8 cellular contexts compared by ENCODE assay signal in genomic region chr14:92122351-92122677, GRCh38. TPM values are rescaled to one million over a fixed set of nuclear protein-coding genes. Genes with fewer than 3 reads are reported as not detected.
A peak's percentile ranks its signal among the peaks of the same experiment; 100 is the strongest.
DNase-seq lines count a peak whose midpoint lies in the region; ATAC-seq and TF ChIP-seq lines count a peak whose summit lies in the region.

No MANE protein-coding gene starts in this region.

- peaks cover 32% of the 10 kb centered on the region for H3K79me2 ChIP-seq in fibroblast of lung (ENCODE audit: control insufficient read depth, insufficient read depth, low read length)

- peaks cover 12% of the 10 kb centered on the region for H3K36me3 Mint-ChIP-seq in activated naive CD4-positive, alpha-beta T cell treated with anti-CD3 and anti-CD28 coated beads, Interleukin-2, amount 50 U/mL, for 24 hours
- H3K36me3 Mint-ChIP-seq in T-helper 2 cell treated with Interferon-gamma antibody and Interleukin-4, amounts not matched to agents 5 μg/mL and 100 μg/mL, for 36 hours (ENCODE audit: low read depth): peaks cover 25% of the 10 kb centered on the region
- peaks cover under 1 to 43% (median 3%) of the 10 kb centered on the region in 3 donors for H3K36me3 Mint-ChIP-seq in naive thymus-derived CD8-positive, alpha-beta T cell

- peak overlapping the region; percentile 98 for H3K27ac ChIP-seq in fibroblast of lung (ENCODE audit: insufficient read depth, low read length)

- H3K9me3 ChIP-seq in fibroblast of lung (ENCODE audit: control insufficient read depth, insufficient read depth, low read depth, low read length): no peaks in the 10 kb centered on the region

- peak overlapping the region; percentile 77 to 99 (median 91) for H3K4me3 ChIP-seq in fibroblast of lung (replicated peaks in 1 of 4; ENCODE audit: control extremely low read depth in 1 of 4, insufficient read depth in 1 of 4, low read depth in 3 of 4, low read length in 4 of 4)

- peak overlapping the region; percentile 97 for H3K4me3 Mint-ChIP-seq in activated naive CD4-positive, alpha-beta T cell treated with anti-CD3 and anti-CD28 coated beads, Interleukin-2, amount 50 U/mL, for 24 hours
- H3K4me3 Mint-ChIP-seq in T-helper 2 cell treated with Interferon-gamma antibody and Interleukin-4, amounts not matched to agents 5 μg/mL and 100 μg/mL, for 36 hours: peak overlapping the region; percentile 90
- H3K4me3 Mint-ChIP-seq in naive thymus-derived CD8-positive, alpha-beta T cell: peak overlapping the region; percentile 88 to 100 (median 98)

- H3K9ac ChIP-seq in fibroblast of lung (ENCODE audit: insufficient read depth, low read length): peak overlapping the region; percentile 99

- peaks cover 58% of the 10 kb centered on the region for H3K4me1 Mint-ChIP-seq in activated naive CD4-positive, alpha-beta T cell treated with anti-CD3 and anti-CD28 coated beads, Interleukin-2, amount 50 U/mL, for 24 hours
- H3K4me1 Mint-ChIP-seq in T-helper 2 cell treated with Interferon-gamma antibody and Interleukin-4, amounts not matched to agents 5 μg/mL and 100 μg/mL, for 36 hours (ENCODE audit: low read depth): peaks cover 35% of the 10 kb centered on the region
- peaks cover 24 to 72% (median 52%) of the 10 kb centered on the region in 4 donors for H3K4me1 Mint-ChIP-seq in naive thymus-derived CD8-positive, alpha-beta T cell

- H3K4me2 ChIP-seq in fibroblast of lung (ENCODE audit: extremely low read depth, insufficient read depth, low read length): peak overlapping the region; percentile 96

- H3K9me3 Mint-ChIP-seq in activated naive CD4-positive, alpha-beta T cell treated with anti-CD3 and anti-CD28 coated beads, Interleukin-2, amount 50 U/mL, for 24 hours: no peaks in the 10 kb centered on the region
- no peaks in the 10 kb centered on the region for H3K9me3 Mint-ChIP-seq in T-helper 2 cell treated with Interferon-gamma antibody and Interleukin-4, amounts not matched to agents 5 μg/mL and 100 μg/mL, for 36 hours
- H3K9me3 Mint-ChIP-seq in naive thymus-derived CD8-positive, alpha-beta T cell: no peaks in the 10 kb centered on the region

- no peaks in the 10 kb centered on the region for H3K27me3 Mint-ChIP-seq in activated naive CD4-positive, alpha-beta T cell treated with anti-CD3 and anti-CD28 coated beads, Interleukin-2, amount 50 U/mL, for 24 hours
- H3K27me3 Mint-ChIP-seq in T-helper 2 cell treated with Interferon-gamma antibody and Interleukin-4, amounts not matched to agents 5 μg/mL and 100 μg/mL, for 36 hours (ENCODE audit: low read depth): no peaks in the 10 kb centered on the region
- no peaks in the 10 kb centered on the region for H3K27me3 Mint-ChIP-seq in naive thymus-derived CD8-positive, alpha-beta T cell

- no peak for TF ChIP-seq CTCF in fibroblast of lung (conservative IDR thresholded peaks at IDR 0.05 in 1 of 2, IDR thresholded peaks at IDR 0.05 in 1 of 2; ENCODE audit: low read depth in 1 of 2, low read length in 2 of 2)

- H3K4me1 ChIP-seq in fibroblast of lung (ENCODE audit: control insufficient read depth, extremely low read depth, insufficient read depth, low read length): peaks cover 2% of the 10 kb centered on the region

- ATAC-seq in HG03460 (IDR thresholded peaks at IDR 0.05; ENCODE audit: unreplicated experiment) (peak; percentile 22), GM21390 (IDR thresholded peaks at IDR 0.05; ENCODE audit: unreplicated experiment) (no peak)
- ATAC-seq in naive thymus-derived CD8-positive, alpha-beta T cell: peak; percentile 7 to 13

- POLR2A ChIA-PET in naive thymus-derived CD8-positive, alpha-beta T cell (lab: Charles Lee): interaction anchor here (0.6 to 8.2 kb wide), 18 partner anchors 9 to 720 kb away, joined by 3 to 109 read pairs (median 4); partner anchors contain the start of genes ATXN3, GOLGA5, LGMN and RIN3

- H3K27me3 ChIP-seq in fibroblast of lung (ENCODE audit: control insufficient read depth, insufficient read depth, low read length): no peaks in the 10 kb centered on the region

- H2AFZ ChIP-seq in fibroblast of lung (ENCODE audit: low read length): peak overlapping the region; percentile 97

- H4K20me1 ChIP-seq in fibroblast of lung (ENCODE audit: control insufficient read depth, extremely low read depth, insufficient read depth, low read length): no peaks in the 10 kb centered on the region

- no peak for DNase-seq in activated naive CD4-positive, alpha-beta T cell treated with Interleukin-2 at 50 U/mL for 16 hours
- DNase-seq in T-helper 2 cell treated with Interferon-gamma antibody and Interleukin-4, amounts not matched to agents 5 μg/mL and 100 μg/mL, for 36 hours (ENCODE audit: low spot score): no peak
- DNase-seq in fibroblast of lung (ENCODE audit: low read depth in 2 of 2) (peak; percentile 33 to 41), D341Med (ENCODE audit: low spot score) (no peak)
- peak in 1 of 10 donors; percentile 3 for DNase-seq in naive thymus-derived CD8-positive, alpha-beta T cell

- peaks cover under 1% of the 10 kb centered on the region for H3K36me3 ChIP-seq in fibroblast of lung (ENCODE audit: control insufficient read depth, insufficient read depth, low read length)

- H3K27ac Mint-ChIP-seq in activated naive CD4-positive, alpha-beta T cell treated with anti-CD3 and anti-CD28 coated beads, Interleukin-2, amount 50 U/mL, for 24 hours: peak overlapping the region; percentile 100
- peak overlapping the region; percentile 97 for H3K27ac Mint-ChIP-seq in T-helper 2 cell treated with Interferon-gamma antibody and Interleukin-4, amounts not matched to agents 5 μg/mL and 100 μg/mL, for 36 hours
- peak overlapping the region; percentile 97 to 100 (median 99) for H3K27ac Mint-ChIP-seq in naive thymus-derived CD8-positive, alpha-beta T cell

RNA-seq across cellular contexts. Expression of gene CPSF2, which starts 0.5 kb away (rescaled TPM):
- total RNA-seq in fibroblast of lung: 41.3 and 41.8 TPM in 2 replicates
- polyA plus RNA-seq in fibroblast of lung: 46.9 and 55.7 TPM in 2 replicates
- 50.1 and 57.3 TPM in 2 replicates for polyA plus RNA-seq in fibroblast of lung (2012)
- polyA minus RNA-seq in fibroblast of lung (ENCODE audit: low replicate concordance): 6.6 and 14.9 TPM in 2 replicates
- 10 to 100 TPM; 69.4 to 74.4 TPM for total RNA-seq in naive thymus-derived CD8-positive, alpha-beta T cell
- polyA plus RNA-seq in naive thymus-derived CD8-positive, alpha-beta T cell: 10 to 100 TPM; 28.3 to 30.7 (median 29.5) TPM

RNA-seq across cellular contexts. Expression of gene NDUFB1, which starts 0.8 kb away (rescaled TPM):
- 310 and 320 TPM in 2 replicates for total RNA-seq in fibroblast of lung
- polyA plus RNA-seq in fibroblast of lung: 436 and 569 TPM in 2 replicates
- 550 and 633 TPM in 2 replicates for polyA plus RNA-seq in fibroblast of lung (2012)
- 6.5 and 15.6 TPM in 2 replicates for polyA minus RNA-seq in fibroblast of lung (ENCODE audit: low replicate concordance)
- total RNA-seq in naive thymus-derived CD8-positive, alpha-beta T cell: 100 to 1,000 TPM in 1 of 2 experiments, 10 to 100 TPM in 1; 91.1 to 104 TPM
- 100 to 1,000 TPM; 331 to 412 (median 399) TPM for polyA plus RNA-seq in naive thymus-derived CD8-positive, alpha-beta T cell

RNA-seq across cellular contexts. Expression of gene ATXN3, which starts 15.9 kb away (rescaled TPM):
- 40.6 and 63.3 TPM in 2 replicates for total RNA-seq in fibroblast of lung
- 21.0 and 34.1 TPM in 2 replicates for polyA plus RNA-seq in fibroblast of lung
- 19.3 and 28.2 TPM in 2 replicates for polyA plus RNA-seq in fibroblast of lung (2012)
- 2.0 and 10.4 TPM in 2 replicates for polyA minus RNA-seq in fibroblast of lung (ENCODE audit: low replicate concordance)
- 10 to 100 TPM; 54.9 to 59.3 TPM for total RNA-seq in naive thymus-derived CD8-positive, alpha-beta T cell
- polyA plus RNA-seq in naive thymus-derived CD8-positive, alpha-beta T cell: 10 to 100 TPM; 11.3 to 15.5 (median 14.3) TPM

Comparison
In these comparisons a context has a peak if more than half of its experiments do, and no peak if none do; other contexts are left out.
1. DNase-seq: peak in fibroblast of lung (2 of 2); none in activated naive CD4-positive, alpha-beta T cell treated with Interleukin-2 at 50 U/mL for 16 hours (single experiment), T-helper 2 cell treated with Interferon-gamma antibody and Interleukin-4, amounts not matched to agents 5 μg/mL and 100 μg/mL, for 36 hours (single experiment) and D341Med (single experiment).
2. Peak in every context shown above with its lines, with median percentiles within 50 percentile points of each other: H3K27ac Mint-ChIP-seq and H3K4me3 Mint-ChIP-seq.